21 cellular contexts compared by ENCODE assay signal in the genomic region with DNA sequence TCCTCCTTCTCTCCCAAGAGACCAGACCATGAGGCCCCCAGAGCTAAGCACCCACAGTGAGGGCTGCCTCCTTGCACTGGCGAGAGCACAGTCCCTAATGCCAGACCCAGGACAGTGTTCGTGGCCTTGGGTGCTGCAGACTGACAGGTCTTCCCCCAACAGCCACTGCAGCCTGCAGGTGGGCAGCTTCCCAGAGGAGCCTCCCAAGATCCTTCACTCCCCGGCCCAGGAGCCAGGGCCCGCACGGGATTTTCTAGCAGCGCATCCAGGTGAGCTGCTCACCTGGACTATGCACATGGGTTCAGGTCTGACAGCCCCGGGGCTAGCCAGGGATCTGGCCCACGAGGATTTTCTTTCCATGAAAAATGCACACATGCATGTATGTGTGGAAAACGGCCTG. TPM values are rescaled to one million over a fixed set of nuclear protein-coding genes. Genes with fewer than 3 reads are reported as not detected.
"Had no signal": no experiment of that assay in that cellular context is flagged by ENCODE, and none has a peak within 500 bp of the region (broad histone marks: within the 10 kb centered on the region; RNA-seq: fewer than 3 reads in every experiment).

No MANE protein-coding gene starts in this region.

- H3K4me3 ChIP-seq: ovary had no signal

- H3K9me3 ChIP-seq: ovary had no signal

- H3K27ac ChIP-seq: ovary, VCaP had no signal

- FAIRE-seq: colon, keratinocyte had no signal

- ATAC-seq: left lobe of liver had no signal

- H3K36me3 ChIP-seq: ovary had no signal

- H3K9me3 Mint-ChIP-seq: activated naive CD8-positive, alpha-beta T cell treated with anti-CD3 and anti-CD28 coated beads, Interleukin-2, amount 10 ng/mL, durations not matched to agents 7 days and 5 days; naive B cell had no signal

- DNase-seq: activated CD4-positive, alpha-beta T cell treated with anti-CD3 and anti-CD28 coated beads, Interleukin-2, amount 50 U/mL, for 1 hour; activated CD4-positive, CD25-positive, alpha-beta regulatory T cell treated with anti-CD3 and anti-CD28 coated beads, Interleukin-2, amount 50 U/mL, for 72 hours; activated CD8-positive, alpha-beta memory T cell treated with anti-CD3 and anti-CD28 coated beads, Interleukin-2, amount 50 U/mL, for 48 hours; activated naive CD4-positive, alpha-beta T cell; activated naive CD8-positive, alpha-beta T cell treated with anti-CD3 and anti-CD28 coated beads, Interleukin-2, amount 10 ng/mL, durations not matched to agents 7 days and 5 days; central memory CD4-positive, alpha-beta T cell; foreskin melanocyte; mammary epithelial cell; naive B cell; ovary; stimulated activated CD4-positive, alpha-beta T cell treated with anti-CD3 and anti-CD28 coated beads, Interleukin-12 subunit alpha, Interleukin-12 subunit beta, amount 100 ng/mL, for 4 hours; stimulated activated CD4-positive, alpha-beta T cell treated with anti-CD3 and anti-CD28 coated beads, Interleukin-1b, Interleukin-23, amount 100 ng/mL, for 48 hours; stimulated activated CD8-positive, alpha-beta memory T cell treated with anti-CD3 and anti-CD28 coated beads, Interleukin-4, amount 100 ng/mL, for 48 hours; stimulated activated naive CD4-positive, alpha-beta T cell; T-helper 2 cell had no signal

- H3K4me3 Mint-ChIP-seq: activated naive CD8-positive, alpha-beta T cell treated with anti-CD3 and anti-CD28 coated beads, Interleukin-2, amount 10 ng/mL, durations not matched to agents 7 days and 5 days; brain; naive B cell had no signal

- H3K27me3 Mint-ChIP-seq: brain, naive B cell had no signal

- H3K36me3 Mint-ChIP-seq: activated naive CD8-positive, alpha-beta T cell treated with anti-CD3 and anti-CD28 coated beads, Interleukin-2, amount 10 ng/mL, durations not matched to agents 7 days and 5 days; brain; naive B cell had no signal

- H3K27me3 ChIP-seq: ovary had no signal

- H3K27ac Mint-ChIP-seq: activated naive CD8-positive, alpha-beta T cell treated with anti-CD3 and anti-CD28 coated beads, Interleukin-2, amount 10 ng/mL, durations not matched to agents 7 days and 5 days had no signal

RNA-seq across cellular contexts. Expression of a gene that starts 41.7 kb away (rescaled TPM):
- total RNA-seq: epithelial cell of proximal tubule had no signal
